Comparison of ENCODE assay signal across 7 cellular contexts in genomic region chr6:148343383-148343782, GRCh38. TPM values are rescaled to one million over a fixed set of nuclear protein-coding genes. Genes with fewer than 3 reads are reported as not detected.
DNase-seq lines count a peak whose midpoint lies in the region; ATAC-seq, FAIRE-seq and TF ChIP-seq lines count a peak whose summit lies in the region.

No MANE protein-coding gene starts in this region.

- H3K23ac ChIP-seq in IMR-90 (ENCODE audit: low read depth, low read length), result peak overlapping the region; percentile 36; the same call in 1 of the 2 replicates

- H2BK120ac ChIP-seq in IMR-90 (ENCODE audit: low read depth, low read length), result peak overlapping the region; percentile 47; the same call in 1 of the 2 replicates

- H3K9me1 ChIP-seq in IMR-90 (ENCODE audit: insufficient read depth, low read length), result peaks cover 2% of the 10 kb centered on the region; the same call in 1 of the 2 replicates

- H3K18ac ChIP-seq in IMR-90 (ENCODE audit: low read depth, low read length), result peak overlapping the region; percentile 32; the same call in 1 of the 2 replicates

- H2AK5ac ChIP-seq in IMR-90 (ENCODE audit: low read depth, low read length), result no peak overlapping the region; the same call in 1 of the 2 replicates

- no peak overlapping the region; the same call in 1 of the 2 replicates for H3K14ac ChIP-seq in IMR-90 (replicated peaks; ENCODE audit: low read depth, low read length)

- peak overlapping the region; percentile 47 for H3K27ac ChIP-seq in IMR-90 (ENCODE audit: insufficient read depth, low read length)
- peak overlapping the region; percentile 88 for H3K27ac ChIP-seq in astrocyte (ENCODE audit: low read depth, low read length)
- H3K27ac ChIP-seq in substantia nigra (ENCODE audit: low read depth, low read length, poor library complexity, severe bottlenecking), result peak overlapping the region; percentile 93

- intact Hi-C loops in IMR-90 (cut with micrococcal nuclease), result loop anchor here (5.0 kb wide), 2 partner anchors 71 to 166 kb away; no protein-coding TSS in a partner anchor

- no peak overlapping the region for H4K5ac ChIP-seq in IMR-90 (ENCODE audit: low read depth, low read length)

- ATAC-seq in IMR-90 (ENCODE audit: low read depth), result no peak

- BruUV-seq in IMR-90 (replicated peaks; lab: Mats Ljungman, UMichigan), result no TSS peak

- DNase-seq in IMR-90 (no peak), astrocyte (ENCODE audit: low read depth) (no peak), left kidney (ENCODE audit: low read depth, low spot score) (peak; percentile 32), substantia nigra (lab: John Stamatoyannopoulos, UW) (no peak), immature natural killer cell (no peak), NCI-H128 (lab: John Stamatoyannopoulos, UW; ENCODE audit: unreplicated experiment) (no peak), D721Med (ENCODE audit: insufficient read length, low spot score) (no peak)

- peak overlapping the region; percentile 60 for H3K9ac ChIP-seq in IMR-90 (ENCODE audit: low read depth, low read length)
- peak overlapping the region; percentile 96 for H3K9ac ChIP-seq in astrocyte (ENCODE audit: low read length)

- H3K9me3 Mint-ChIP-seq in astrocyte (ENCODE audit: unreplicated experiment) (no peaks in the 10 kb centered on the region), immature natural killer cell (no peaks in the 10 kb centered on the region)

- no peak for TF ChIP-seq POLR2A in IMR-90 (IDR thresholded peaks at IDR 0.05; ENCODE audit: low read depth, low read length)

- H3K9me3 ChIP-seq in IMR-90 (ENCODE audit: control insufficient read depth, insufficient read depth, low read length) (no peaks in the 10 kb centered on the region), astrocyte (ENCODE audit: insufficient read depth, low read depth, low read length) (no peaks in the 10 kb centered on the region)

- H3K36me3 Mint-ChIP-seq in astrocyte (ENCODE audit: low read depth, unreplicated experiment), result no peaks in the 10 kb centered on the region
- H3K36me3 Mint-ChIP-seq in immature natural killer cell, result no peaks in the 10 kb centered on the region

- H3K4me3 Mint-ChIP-seq in astrocyte (ENCODE audit: unreplicated experiment), result peak overlapping the region; percentile 90
- peak overlapping the region in 2 of 5 donors; percentile 12 to 43 for H3K4me3 Mint-ChIP-seq in immature natural killer cell

- H2BK15ac ChIP-seq in IMR-90 (ENCODE audit: low read depth, low read length), result no peak overlapping the region; the same call in 2 of the 3 replicates

- no peak overlapping the region for H2BK20ac ChIP-seq in IMR-90 (ENCODE audit: low read depth, low read length)

- H3K79me1 ChIP-seq in IMR-90 (ENCODE audit: low read depth in 1 of 2, low read length in 2 of 2), result peaks cover 20 to 66% of the 10 kb centered on the region in 2 experiments; a peak in 3 of 4 replicates

- CTCF ChIA-PET in IMR-90 (lab: Yijun Ruan, JAX), result no interaction called here

- H3K4me1 Mint-ChIP-seq in astrocyte (ENCODE audit: low read depth, unreplicated experiment) (peaks cover 19% of the 10 kb centered on the region), immature natural killer cell (peaks cover 6 to 7% of the 10 kb centered on the region in 2 donors)

- no peak overlapping the region for H2BK5ac ChIP-seq in IMR-90 (ENCODE audit: low read depth, low read length, poor library complexity, severe bottlenecking)

- POLR2A ChIA-PET in IMR-90 (lab: Charles Lee; ENCODE audit: unreplicated experiment), result no interaction called here

- dilution Hi-C loops in IMR-90 (cut with HindIII; ENCODE audit: low sequenced_read_pairs, unreplicated experiment), result no loop called here

- H3K4me3 ChIP-seq in IMR-90 (ENCODE audit: insufficient read depth, low read depth, low read length) (peak overlapping the region; percentile 62), astrocyte (ENCODE audit: insufficient read depth, low read depth, low read length) (peak overlapping the region; percentile 72)

- FAIRE-seq in astrocyte (lab: Jason Lieb, UNC) (no peak), D721Med (lab: Jason Lieb, UNC) (no peak)

- peak overlapping the region; percentile 38; the same call in 1 of the 2 replicates for H4K91ac ChIP-seq in IMR-90 (ENCODE audit: insufficient read depth, low read depth, low read length)

- peak overlapping the region; percentile 12 to 52; a peak in 3 of 4 replicates for H4K8ac ChIP-seq in IMR-90 (ENCODE audit: low read depth in 2 of 2, low read length in 2 of 2)

- TF ChIP-seq CTCF in IMR-90 (conservative IDR thresholded peaks at IDR 0.05; ENCODE audit: low read depth, low read length) (no peak), astrocyte (IDR thresholded peaks at IDR 0.05; ENCODE audit: insufficient read depth, low read depth, low read length) (no peak), D721Med (IDR thresholded peaks at IDR 0.05; ENCODE audit: insufficient read depth, missing control alignments) (no peak)

- H2AFZ ChIP-seq in IMR-90 (replicated peaks; ENCODE audit: low read length, poor library complexity), result no peak overlapping the region
- peak overlapping the region; percentile 67 for H2AFZ ChIP-seq in astrocyte (ENCODE audit: low read depth, low read length)

- peaks cover 9% of the 10 kb centered on the region for H3K79me2 ChIP-seq in astrocyte (ENCODE audit: insufficient read depth, low read length)

- H3K27me3 ChIP-seq in IMR-90 (ENCODE audit: control insufficient read depth, insufficient read depth, low read length), result no peaks in the 10 kb centered on the region
- H3K27me3 ChIP-seq in astrocyte (ENCODE audit: insufficient read depth, low read length), result no peaks in the 10 kb centered on the region

- H3K4me1 ChIP-seq in IMR-90 (ENCODE audit: control insufficient read depth, insufficient read depth, low read length) (peaks cover 4% of the 10 kb centered on the region; the same call in 1 of the 2 replicates), astrocyte (ENCODE audit: insufficient read depth, low read length) (peaks cover 10% of the 10 kb centered on the region)

- no peaks in the 10 kb centered on the region for H3K36me3 ChIP-seq in IMR-90 (ENCODE audit: control insufficient read depth, insufficient read depth, low read length)
- no peaks in the 10 kb centered on the region for H3K36me3 ChIP-seq in astrocyte (ENCODE audit: insufficient read depth, low read length)

- H3K4ac ChIP-seq in IMR-90 (ENCODE audit: low read depth, low read length), result peak overlapping the region; percentile 50; the same call in 1 of the 2 replicates

- WGBS in IMR-90 (ENCODE audit: extremely low coverage in 2 of 2, insufficient read length in 1 of 2), 2 experiments, result no CpG with 5 or more reads among the region's 3 CpGs

- no peak for TF ChIP-seq RAD21 in IMR-90 (IDR thresholded peaks at IDR 0.05; ENCODE audit: low read length)

- in situ Hi-C loops in IMR-90 (cut with MboI; ENCODE audit: low sequenced_read_pairs), result no loop called here

- peak overlapping the region; percentile 66; the same call in 1 of the 2 replicates for H3K56ac ChIP-seq in IMR-90 (ENCODE audit: extremely low read depth, insufficient read depth, low read length)

- no peak overlapping the region for H2AK9ac ChIP-seq in IMR-90 (replicated peaks; ENCODE audit: low read depth, low read length, poor library complexity)

- no peaks in the 10 kb centered on the region for H4K20me1 ChIP-seq in IMR-90 (ENCODE audit: insufficient read depth, low read length)
- H4K20me1 ChIP-seq in astrocyte (ENCODE audit: insufficient read depth, low read length), result no peaks in the 10 kb centered on the region

- peak overlapping the region; percentile 97 for H3K4me2 ChIP-seq in IMR-90 (ENCODE audit: low read depth, low read length)
- peak overlapping the region; percentile 99 for H3K4me2 ChIP-seq in astrocyte (ENCODE audit: low read length)

- H3K27me3 Mint-ChIP-seq in astrocyte (ENCODE audit: low read depth, unreplicated experiment) (no peaks in the 10 kb centered on the region), immature natural killer cell (ENCODE audit: low read depth in 3 of 3) (peaks cover 9 to 19% (median 9%) of the 10 kb centered on the region in 3 donors)

- H3K27ac Mint-ChIP-seq in astrocyte (ENCODE audit: unreplicated experiment) (no peak overlapping the region), immature natural killer cell (no peak overlapping the region)

TF ChIP-seq in IMR-90, 13 proteins besides CTCF, POLR2A, EP300 and RAD21 (continues in another document):
- TF ChIP-seq SMC3 (IDR thresholded peaks at IDR 0.05; ENCODE audit: low read depth, low read length), result no peak
- no peak for TF ChIP-seq RCOR1 (IDR thresholded peaks at IDR 0.05; ENCODE audit: insufficient replicate concordance, low read length)
- no peak for TF ChIP-seq CHD1 (IDR thresholded peaks at IDR 0.05; ENCODE audit: low read depth, low read length)
- TF ChIP-seq FOS (IDR thresholded peaks at IDR 0.05; ENCODE audit: low read depth, low read length), result no peak
- no peak for TF ChIP-seq RFX5 (IDR thresholded peaks at IDR 0.05; ENCODE audit: low read depth, low read length)
- TF ChIP-seq USF2 (IDR thresholded peaks at IDR 0.05; ENCODE audit: low read depth, low read length), result no peak
- no peak for TF ChIP-seq ELK1 (IDR thresholded peaks at IDR 0.05; ENCODE audit: borderline replicate concordance, low read depth, low read length)
- TF ChIP-seq NFE2L2 (IDR thresholded peaks at IDR 0.05; ENCODE audit: low read depth, low read length), result no peak
- no peak for TF ChIP-seq BHLHE40 (IDR thresholded peaks at IDR 0.05; ENCODE audit: low read depth, low read length)
- no peak for TF ChIP-seq MXI1 (IDR thresholded peaks at IDR 0.05; ENCODE audit: borderline replicate concordance, low read depth, low read length)
- TF ChIP-seq CEBPB (IDR thresholded peaks at IDR 0.05; ENCODE audit: low read depth, low read length), result no peak

RNA-seq across cellular contexts. Expression of gene SASH1, which starts 0.7 kb away (rescaled TPM):
- total RNA-seq in IMR-90 (2012; rRNA removed), result 16.5 and 20.3 TPM in 2 replicates
- 11.6 and 11.7 TPM in 2 replicates for polyA plus RNA-seq in IMR-90 (2012; rRNA removed)
- 6.7 and 8.2 TPM in 2 replicates for polyA plus RNA-seq in IMR-90 (2012; cell fraction: cytosol; rRNA removed)
- polyA plus RNA-seq in IMR-90 (2012; cell fraction: nucleus; rRNA removed; ENCODE audit: low replicate concordance), result 13.3 and 28.8 TPM in 2 replicates
- 13.3 and 15.5 TPM in 2 replicates for total RNA-seq in astrocyte
- not detected for polyA plus RNA-seq in immature natural killer cell
